In the genomic region with DNA sequence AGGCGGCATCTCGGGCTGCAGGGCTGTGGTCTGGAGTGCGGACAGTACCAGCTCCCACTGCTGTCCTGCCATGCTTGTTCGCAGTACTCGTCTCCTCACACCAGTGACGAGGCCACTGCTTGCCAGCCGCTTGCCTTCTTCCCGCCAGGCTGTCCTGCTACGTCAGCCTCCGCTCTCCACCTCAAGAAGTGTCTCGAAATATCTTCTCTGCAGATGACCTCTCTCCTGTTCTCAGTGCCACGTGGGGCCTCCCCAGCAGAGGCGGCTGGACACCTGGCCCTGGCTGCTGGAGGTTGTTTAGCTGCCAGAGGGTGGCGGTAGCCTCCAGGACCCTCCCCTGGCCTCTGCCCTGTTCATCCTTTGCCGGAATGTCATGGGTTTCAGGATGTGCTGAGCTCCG, we compare ENCODE assay signal across 19 cellular contexts. TPM values are rescaled to one million over a fixed set of nuclear protein-coding genes. Genes with fewer than 3 reads are reported as not detected.
A peak's percentile ranks its signal among the peaks of the same experiment; 100 is the strongest.
DNase-seq lines count a peak whose midpoint lies in the region; TF ChIP-seq lines count a peak whose summit lies in the region.
"Had no signal": no experiment of that assay in that cellular context is flagged by ENCODE, and none has a peak within 500 bp of the region (broad histone marks: within the 10 kb centered on the region; RNA-seq: fewer than 3 reads in every experiment).

No MANE protein-coding gene starts in this region.

- POLR2A ChIA-PET in BJ (lab: Charles Lee): no interaction called here

- H3K27ac ChIP-seq in fibroblast of lung (ENCODE audit: insufficient read depth, low read length): no peak overlapping the region
- no peak overlapping the region for H3K27ac ChIP-seq in coronary artery
- H3K27ac ChIP-seq: ascending aorta, colonic mucosa, left ventricle myocardium inferior had no signal

- no peak overlapping the region for H3K4me3 ChIP-seq in BJ (ENCODE audit: low read depth, low read length)
- no peak overlapping the region for H3K4me3 ChIP-seq in Loucy (ENCODE audit: low read length, poor library complexity, severe bottlenecking)
- H3K4me3 ChIP-seq in fibroblast of lung (replicated peaks in 1 of 4; ENCODE audit: control extremely low read depth in 1 of 4, insufficient read depth in 1 of 4, low read depth in 3 of 4, low read length in 4 of 4): no peak overlapping the region
- H3K4me3 ChIP-seq in coronary artery: no peak overlapping the region
- H3K4me3 ChIP-seq: ascending aorta, colonic mucosa, HAP-1, left ventricle myocardium inferior had no signal

- no peak for DNase-seq in BJ (ENCODE audit: low read depth)
- DNase-seq in fibroblast of lung (ENCODE audit: low read depth in 2 of 2): no peak
- DNase-seq in NCI-H526 treated with DMSO at 0.1 percent for 48 hours (lab: John Stamatoyannopoulos, UW): no peak
- no peak for DNase-seq in C1 segment of cervical spinal cord (lab: John Stamatoyannopoulos, UW)
- DNase-seq in coronary artery (ENCODE audit: low spot score): no peak
- DNase-seq: ACHN; activated CD4-positive, alpha-beta T cell treated with anti-CD3 and anti-CD28 coated beads, Interleukin-2, amount 50 U/mL, for 48 hours; activated naive CD4-positive, alpha-beta T cell treated with anti-CD3 and anti-CD28 coated beads, Interleukin-2, amount 10 ng/mL, durations not matched to agents 7 days and 5 days; CD8-positive, alpha-beta memory T cell; colonic mucosa; DMS79 treated with DMSO at 0.1 percent for 48 hours; foreskin melanocyte; left ventricle myocardium inferior; NCI-H1436 treated with DMSO at 0.1 percent for 48 hours; RPMI8226; stimulated activated CD4-positive, alpha-beta T cell treated with anti-CD3 and anti-CD28 coated beads, Interleukin-2, amount 100 ng/mL, for 24 hours had no signal

- H3K36me3 ChIP-seq in BJ (ENCODE audit: control insufficient read depth, insufficient read depth, low read length) (no peaks in the 10 kb centered on the region), Loucy (ENCODE audit: insufficient read depth, low read length) (no peaks in the 10 kb centered on the region), fibroblast of lung (ENCODE audit: control insufficient read depth, insufficient read depth, low read length) (no peaks in the 10 kb centered on the region)
- H3K36me3 ChIP-seq: ascending aorta, colonic mucosa, HAP-1, left ventricle myocardium inferior had no signal

- H3K79me2 ChIP-seq in Loucy (ENCODE audit: insufficient read depth, low read length) (no peaks in the 10 kb centered on the region), fibroblast of lung (ENCODE audit: control insufficient read depth, insufficient read depth, low read length) (no peaks in the 10 kb centered on the region)

- H3K9me3 ChIP-seq in Loucy (ENCODE audit: insufficient read depth, low read depth, low read length) (no peaks in the 10 kb centered on the region), fibroblast of lung (ENCODE audit: control insufficient read depth, insufficient read depth, low read depth, low read length) (no peaks in the 10 kb centered on the region)
- H3K9me3 ChIP-seq: ascending aorta, colonic mucosa, HAP-1, left ventricle myocardium inferior had no signal

- H3K4me1 ChIP-seq in Loucy (ENCODE audit: insufficient read depth, low read length, poor library complexity, severe bottlenecking): peaks cover 29% of the 10 kb centered on the region
- H3K4me1 ChIP-seq in fibroblast of lung (ENCODE audit: control insufficient read depth, extremely low read depth, insufficient read depth, low read length): no peaks in the 10 kb centered on the region
- H3K4me1 ChIP-seq: ascending aorta, colonic mucosa, HAP-1 had no signal

- H3K27me3 ChIP-seq in BJ (ENCODE audit: control insufficient read depth, insufficient read depth, low read length) (no peaks in the 10 kb centered on the region), Loucy (ENCODE audit: insufficient read depth, low read length, poor library complexity, severe bottlenecking) (no peaks in the 10 kb centered on the region), fibroblast of lung (ENCODE audit: control insufficient read depth, insufficient read depth, low read length) (no peaks in the 10 kb centered on the region)
- H3K27me3 ChIP-seq: colonic mucosa had no signal

- no peak overlapping the region for H3K4me2 ChIP-seq in Loucy (ENCODE audit: low read depth, low read length, poor library complexity, severe bottlenecking)
- H3K4me2 ChIP-seq in fibroblast of lung (ENCODE audit: extremely low read depth, insufficient read depth, low read length): peak overlapping the region; percentile 51

- TF ChIP-seq CTCF in BJ (IDR thresholded peaks at IDR 0.05; ENCODE audit: insufficient read depth, low read depth, low read length) (0 out of 2 replicates have a peak, but pooled peaks have one; percentile 3), Loucy (conservative IDR thresholded peaks at IDR 0.05; ENCODE audit: low read length) (no peak), fibroblast of lung (conservative IDR thresholded peaks at IDR 0.05 in 1 of 2, IDR thresholded peaks at IDR 0.05 in 1 of 2; ENCODE audit: low read depth in 1 of 2, low read length in 2 of 2) (peak in 1 of 2 donors; percentile 8), coronary artery (IDR thresholded peaks at IDR 0.05) (no peak)

- H3K9me2 ChIP-seq in Loucy (replicated peaks; ENCODE audit: low read depth, low read length): no peaks in the 10 kb centered on the region

- peaks cover 4% of the 10 kb centered on the region for H3F3A ChIP-seq in Loucy (ENCODE audit: low read depth)

- CTCF ChIA-PET in BJ (lab: Yijun Ruan, JAX): interaction anchor here (6.2 kb wide), 1 partner anchor 130 kb away, joined by 91 read pairs; no protein-coding TSS in a partner anchor

- no peaks in the 10 kb centered on the region for H4K20me1 ChIP-seq in Loucy (ENCODE audit: insufficient read depth, low read length, poor library complexity, severe bottlenecking)
- no peaks in the 10 kb centered on the region for H4K20me1 ChIP-seq in fibroblast of lung (ENCODE audit: control insufficient read depth, extremely low read depth, insufficient read depth, low read length)

- peak overlapping the region; percentile 63 for H3K9ac ChIP-seq in Loucy (ENCODE audit: low read depth, low read length, poor library complexity, severe bottlenecking)
- H3K9ac ChIP-seq in fibroblast of lung (ENCODE audit: insufficient read depth, low read length): no peak overlapping the region

- no peak overlapping the region for H2AFZ ChIP-seq in Loucy (ENCODE audit: low read length)
- H2AFZ ChIP-seq in fibroblast of lung (ENCODE audit: low read length): no peak overlapping the region

RNA-seq across cellular contexts. Expression of a gene that starts 3.1 kb away (rescaled TPM):
- polyA plus RNA-seq in BJ (2011; rRNA removed) (4.9 and 6.5 TPM in 2 replicates), fibroblast of lung (0.37 and 0.59 TPM in 2 replicates)
- polyA minus RNA-seq in BJ (2011; rRNA and poly(A)+ RNA removed): 0.98 and 1.6 TPM in 2 replicates
- total RNA-seq in fibroblast of lung: 0.33 TPM in 1 of 2 replicates, not detected in the other
- polyA plus RNA-seq in fibroblast of lung (2012): 0.96 and 2.0 TPM in 2 replicates
- polyA minus RNA-seq in fibroblast of lung (ENCODE audit: low replicate concordance): not detected in 2 replicates
- total RNA-seq: ascending aorta; CD8-positive, alpha-beta memory T cell; left ventricle myocardium inferior had no signal
- polyA plus RNA-seq: CD8-positive, alpha-beta memory T cell had no signal

RNA-seq across cellular contexts. Expression of a gene that starts 22.3 kb away (rescaled TPM):
- polyA plus RNA-seq in BJ (2011; rRNA removed) (15.1 and 32.2 TPM in 2 replicates), fibroblast of lung (26.2 and 31.3 TPM in 2 replicates)
- polyA minus RNA-seq in BJ (2011; rRNA and poly(A)+ RNA removed): 13.5 and 17.6 TPM in 2 replicates
- total RNA-seq in fibroblast of lung: 2.8 and 6.6 TPM in 2 replicates
- polyA plus RNA-seq in fibroblast of lung (2012): 42.0 and 49.0 TPM in 2 replicates
- 111 and 114 TPM in 2 replicates for polyA minus RNA-seq in fibroblast of lung (ENCODE audit: low replicate concordance)

RNA-seq across cellular contexts. Expression of a gene that starts 36.9 kb away (rescaled TPM):
- polyA plus RNA-seq in BJ (2011; rRNA removed): 20.1 and 34.2 TPM in 2 replicates
- polyA minus RNA-seq in BJ (2011; rRNA and poly(A)+ RNA removed): 32.0 and 49.5 TPM in 2 replicates
- total RNA-seq in fibroblast of lung: 38.8 and 52.2 TPM in 2 replicates
- 12.9 and 13.5 TPM in 2 replicates for polyA plus RNA-seq in fibroblast of lung
- 23.8 and 28.5 TPM in 2 replicates for polyA plus RNA-seq in fibroblast of lung (2012)
- 28.7 and 36.2 TPM in 2 replicates for polyA minus RNA-seq in fibroblast of lung (ENCODE audit: low replicate concordance)

RNA-seq across cellular contexts. Expression of a gene that starts 38.0 kb away (rescaled TPM):
- polyA plus RNA-seq in BJ (2011; rRNA removed) (164 and 166 TPM in 2 replicates), fibroblast of lung (178 and 362 TPM in 2 replicates)
- 69.5 and 109 TPM in 2 replicates for polyA minus RNA-seq in BJ (2011; rRNA and poly(A)+ RNA removed)
- total RNA-seq in fibroblast of lung: 87.8 and 88.5 TPM in 2 replicates
- polyA plus RNA-seq in fibroblast of lung (2012): 127 and 235 TPM in 2 replicates
- polyA minus RNA-seq in fibroblast of lung (ENCODE audit: low replicate concordance): 95.9 and 194 TPM in 2 replicates
